Comparison of ENCODE assay signal across 8 cellular contexts in the genomic region with DNA sequence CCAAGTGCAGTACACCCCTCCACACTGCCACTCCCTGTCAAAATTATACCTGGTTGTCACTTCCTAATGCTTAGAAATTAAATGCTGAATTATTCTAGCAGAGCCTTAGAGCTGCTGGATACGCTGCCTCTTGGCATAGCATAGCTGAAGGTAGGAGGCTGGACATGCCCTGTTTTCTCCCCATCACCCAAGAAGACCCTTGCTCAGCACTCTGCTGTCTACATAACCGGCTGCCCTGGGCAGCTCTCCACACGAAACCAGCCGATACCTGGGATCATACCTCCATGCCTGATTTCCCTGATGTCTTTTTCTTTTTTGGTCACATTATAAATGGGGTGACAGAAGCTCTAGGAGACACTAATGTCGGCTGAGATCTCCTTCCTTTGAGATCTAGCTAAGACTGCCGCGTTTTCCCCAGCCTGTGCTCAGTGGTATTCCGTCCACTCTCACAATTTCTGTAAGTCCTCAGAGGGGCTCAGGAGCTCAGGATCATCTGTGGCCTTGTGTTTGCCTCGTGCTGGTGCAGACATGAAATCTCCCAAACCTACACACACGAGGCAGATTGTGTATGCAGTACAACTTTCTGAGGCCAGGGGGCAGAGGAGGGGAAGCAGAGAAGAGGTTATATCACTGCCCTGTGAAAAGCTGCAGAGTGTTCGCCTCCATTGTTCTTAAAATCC. TPM values are rescaled to one million over a fixed set of nuclear protein-coding genes. Genes with fewer than 3 reads are reported as not detected.
A peak's percentile ranks its signal among the peaks of the same experiment; 100 is the strongest.
DNase-seq lines count a peak whose midpoint lies in the region; ATAC-seq and TF ChIP-seq lines count a peak whose summit lies in the region.

No MANE protein-coding gene starts in this region.

- POLR2A ChIA-PET in CD4-positive, alpha-beta memory T cell (lab: Charles Lee; ENCODE audit: partially characterized antibody): interaction anchor here (0.7 to 4.5 kb wide), 9 partner anchors 9 to 110 kb away, joined by 3 to 61 read pairs (median 4); a partner anchor contains a TSS
- POLR2A ChIA-PET in HEK293T (lab: Yijun Ruan, JAX): interaction anchor here (0.6 to 5.7 kb wide), 5 partner anchors 8 to 110 kb away, joined by 3 to 39 read pairs (median 4); a partner anchor contains a TSS

- H3K4me1 ChIP-seq in CD4-positive, alpha-beta memory T cell (ENCODE audit: insufficient read depth, low read length): no peaks in the 10 kb centered on the region
- H3K4me1 ChIP-seq in left lung: no peaks in the 10 kb centered on the region

- no peaks in the 10 kb centered on the region for H3K9me3 ChIP-seq in CD4-positive, alpha-beta memory T cell (ENCODE audit: control insufficient read depth in 1 of 2, low read length in 2 of 2)
- H3K9me3 ChIP-seq in WERI-Rb-1 (ENCODE audit: severe bottlenecking) (no peaks in the 10 kb centered on the region), left lung (no peaks in the 10 kb centered on the region)

- H3K4me1 Mint-ChIP-seq in CD4-positive, alpha-beta memory T cell: peaks cover 4 to 8% (median 6%) of the 10 kb centered on the region in 4 donors

- H3K27ac Mint-ChIP-seq in CD4-positive, alpha-beta memory T cell: peak overlapping the region in 4 of 7 donors; percentile 24 to 80 (median 58)

- CTCF ChIA-PET in CD4-positive, alpha-beta memory T cell (lab: Charles Lee; ENCODE audit: partially characterized antibody): interaction anchor here (0.7 to 9.1 kb wide), 26 partner anchors 9 to 690 kb away, joined by 3 to 166 read pairs (median 6); a partner anchor contains a TSS
- CTCF ChIA-PET in HEK293T (lab: Yijun Ruan, JAX): interaction anchor here (0.6 to 5.8 kb wide), 16 partner anchors 9 to 1146 kb away, joined by 3 to 80 read pairs (median 3); a partner anchor contains a TSS

- no peaks in the 10 kb centered on the region for H3K27me3 ChIP-seq in CD4-positive, alpha-beta memory T cell (ENCODE audit: insufficient read depth, low read length)
- H3K27me3 ChIP-seq in WERI-Rb-1 (ENCODE audit: insufficient read depth, low read depth, severe bottlenecking): no peaks in the 10 kb centered on the region
- H3K27me3 ChIP-seq in left lung: no peaks in the 10 kb centered on the region

- ATAC-seq in left lung (peak; percentile 86), GM19328 (IDR thresholded peaks at IDR 0.05; ENCODE audit: unreplicated experiment) (no peak)

- no peak overlapping the region for H3K27ac ChIP-seq in CD4-positive, alpha-beta memory T cell (ENCODE audit: low read depth, low read length)
- H3K27ac ChIP-seq in WERI-Rb-1: no peak overlapping the region
- no peak overlapping the region for H3K27ac ChIP-seq in left lung

- peak; percentile 81 for TF ChIP-seq CTCF in WERI-Rb-1 (IDR thresholded peaks at IDR 0.05; ENCODE audit: low read depth, low read length)
- peak; percentile 48 to 51 for TF ChIP-seq CTCF in left lung (IDR thresholded peaks at IDR 0.05)

- no peak overlapping the region for H3K4me3 ChIP-seq in CD4-positive, alpha-beta memory T cell (ENCODE audit: low read length in 2 of 2)
- H3K4me3 ChIP-seq in WERI-Rb-1 (ENCODE audit: low read depth, low read length) (no peak overlapping the region), left lung (no peak overlapping the region)

- intact Hi-C loops in CD4-positive, alpha-beta memory T cell (cut with micrococcal nuclease): loop anchor here (1.0 kb wide), 1 partner anchor 48 kb away; no protein-coding TSS in a partner anchor
- intact Hi-C loops in left lung (cut with DNase I): no loop called here

- H3K4me3 Mint-ChIP-seq in CD4-positive, alpha-beta memory T cell: no peak overlapping the region

- DNase-seq in CD4-positive, alpha-beta memory T cell: peak; percentile 50 to 68 (median 60)
- DNase-seq in HEK293T (ENCODE audit: extremely low spot score) (peak; percentile 68), NCI-H226 (peak; percentile 39), WERI-Rb-1 (peak; percentile 86), cerebellum (ENCODE audit: low spot score) (peak; percentile 60), left lung (no peak)
- DNase-seq in stimulated activated CD8-positive, alpha-beta memory T cell treated with anti-CD3 and anti-CD28 coated beads, Interleukin-4, amount 100 ng/mL, for 24 hours (ENCODE audit: low read depth): peak; percentile 55

- no peaks in the 10 kb centered on the region for H3K9me3 Mint-ChIP-seq in CD4-positive, alpha-beta memory T cell

- H3K36me3 Mint-ChIP-seq in CD4-positive, alpha-beta memory T cell: no peaks in the 10 kb centered on the region

- H3K36me3 ChIP-seq in CD4-positive, alpha-beta memory T cell (ENCODE audit: insufficient read depth, low read length): no peaks in the 10 kb centered on the region
- no peaks in the 10 kb centered on the region for H3K36me3 ChIP-seq in WERI-Rb-1
- no peaks in the 10 kb centered on the region for H3K36me3 ChIP-seq in left lung

- H3K27me3 Mint-ChIP-seq in CD4-positive, alpha-beta memory T cell: no peaks in the 10 kb centered on the region

TF ChIP-seq in HEK293T, 16 proteins besides CTCF, POLR2A, EP300 and RAD21:
- TF ChIP-seq LEF1 (IDR thresholded peaks at IDR 0.05; ENCODE audit: borderline replicate concordance): no peak
- TF ChIP-seq CTBP1 (IDR thresholded peaks at IDR 0.05; ENCODE audit: borderline replicate concordance): no peak
- TF ChIP-seq FOXM1 (IDR thresholded peaks at IDR 0.05; ENCODE audit: borderline replicate concordance): no peak
- TF ChIP-seq, protein P1, sequence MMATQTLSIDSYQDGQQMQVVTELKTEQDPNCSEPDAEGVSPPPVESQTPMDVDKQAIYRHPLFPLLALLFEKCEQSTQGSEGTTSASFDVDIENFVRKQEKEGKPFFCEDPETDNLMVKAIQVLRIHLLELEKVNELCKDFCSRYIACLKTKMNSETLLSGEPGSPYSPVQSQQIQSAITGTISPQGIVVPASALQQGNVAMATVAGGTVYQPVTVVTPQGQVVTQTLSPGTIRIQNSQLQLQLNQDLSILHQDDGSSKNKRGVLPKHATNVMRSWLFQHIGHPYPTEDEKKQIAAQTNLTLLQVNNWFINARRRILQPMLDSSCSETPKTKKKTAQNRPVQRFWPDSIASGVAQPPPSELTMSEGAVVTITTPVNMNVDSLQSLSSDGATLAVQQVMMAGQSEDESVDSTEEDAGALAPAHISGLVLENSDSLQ (IDR thresholded peaks at IDR 0.05): no peak
- TF ChIP-seq SUZ12 (IDR thresholded peaks at IDR 0.05): no peak
- TF ChIP-seq L3MBTL2 (conservative IDR thresholded peaks at IDR 0.05): peak; percentile 94

RNA-seq across cellular contexts. Expression of a gene that starts 13.5 kb away (rescaled TPM):
- 100 to 1,000 TPM; 404 to 419 TPM for total RNA-seq in CD4-positive, alpha-beta memory T cell
- polyA plus RNA-seq in CD4-positive, alpha-beta memory T cell: 100 to 1,000 TPM; 140 to 149 TPM
- total RNA-seq in cerebellum (0.45 TPM), left lung (1 to 10 TPM; 5.6 to 8.3 TPM)

RNA-seq across cellular contexts. Expression of a gene that starts 30.4 kb away (rescaled TPM):
- 10 to 100 TPM; 13.0 to 13.3 TPM for total RNA-seq in CD4-positive, alpha-beta memory T cell
- polyA plus RNA-seq in CD4-positive, alpha-beta memory T cell: not detected
- 15.7 TPM for total RNA-seq in cerebellum
- 1 to 10 TPM; 7.6 to 8.9 TPM for total RNA-seq in left lung

RNA-seq across cellular contexts. Expression of a gene that starts 36.1 kb away (rescaled TPM):
- 10 to 100 TPM; 96.1 to 97.6 TPM for total RNA-seq in CD4-positive, alpha-beta memory T cell
- polyA plus RNA-seq in CD4-positive, alpha-beta memory T cell: 10 to 100 TPM; 12.0 to 15.5 TPM
- 28.6 TPM for total RNA-seq in cerebellum
- 10 to 100 TPM; 58.0 to 67.2 TPM for total RNA-seq in left lung

RNA-seq across cellular contexts. Expression of a gene that starts 54.0 kb away (rescaled TPM):
- 100 to 1,000 TPM; 118 to 120 TPM for total RNA-seq in CD4-positive, alpha-beta memory T cell
- polyA plus RNA-seq in CD4-positive, alpha-beta memory T cell: 100 to 1,000 TPM; 339 to 387 TPM
- total RNA-seq in cerebellum (120 TPM), left lung (100 to 1,000 TPM; 167 to 173 TPM)

Comparison
In these comparisons a context has a peak if more than half of its experiments do, and no peak if none do; other contexts are left out.
1. DNase-seq: peak in CD4-positive, alpha-beta memory T cell (5 of 5), HEK293T (single experiment), NCI-H226 (single experiment), WERI-Rb-1 (single experiment), cerebellum (single experiment) and stimulated activated CD8-positive, alpha-beta memory T cell treated with anti-CD3 and anti-CD28 coated beads, Interleukin-4, amount 100 ng/mL, for 24 hours (single experiment); none in left lung (0 of 2).
2. RNA of a gene that starts 13.5 kb away (total RNA-seq): 404 to 419 TPM in CD4-positive, alpha-beta memory T cell; 5.6 to 8.3 TPM in left lung and 0.45 TPM in cerebellum (single experiment); every median in the first group is over 10 times any median in the second.